ENCODE assay signal across 17 cellular contexts in genomic region chr16:89641719-89642187, GRCh38. TPM values are rescaled to one million over a fixed set of nuclear protein-coding genes. Genes with fewer than 3 reads are reported as not detected.
"Had no signal": no experiment of that assay in that cellular context is flagged by ENCODE, and none has a peak within 500 bp of the region (broad histone marks: within the 10 kb centered on the region; RNA-seq: fewer than 3 reads in every experiment).

No MANE protein-coding gene starts in this region.

- H3K27me3 Mint-ChIP-seq: activated naive CD4-positive, alpha-beta T cell treated with anti-CD3 and anti-CD28 coated beads, Interleukin-2, amount 10 ng/mL, durations not matched to agents 7 days and 5 days; activated naive CD8-positive, alpha-beta T cell treated with anti-CD3 and anti-CD28 coated beads, Interleukin-2, amount 50 U/mL, for 24 hours; progenitor cell of endocrine pancreas had no signal

- DNase-seq: small intestine had no signal

- H3K9me3 Mint-ChIP-seq: activated naive CD4-positive, alpha-beta T cell treated with anti-CD3 and anti-CD28 coated beads, Interleukin-2, amount 10 ng/mL, durations not matched to agents 7 days and 5 days; activated naive CD8-positive, alpha-beta T cell treated with anti-CD3 and anti-CD28 coated beads, Interleukin-2, amount 50 U/mL, for 24 hours; activated T-cell treated with anti-CD3 and anti-CD28 coated beads, Interleukin-2, amount 50 U/mL, for 4 hours; brain; endodermal cell; nephron progenitor cell; stimulated activated naive CD8-positive, alpha-beta T cell treated with anti-CD3 and anti-CD28 coated beads, Interleukin-15, amount 100 ng/mL, for 72 hours had no signal

- H3K27ac Mint-ChIP-seq: activated naive CD8-positive, alpha-beta T cell treated with anti-CD3 and anti-CD28 coated beads, Interleukin-2, amount 50 U/mL, for 24 hours; endodermal cell had no signal

- H3K9me3 ChIP-seq: left ventricle myocardium inferior, suprapubic skin, transverse colon, uterus had no signal

- H3K27me3 ChIP-seq: suprapubic skin, uterus had no signal

- H3K4me3 Mint-ChIP-seq: endodermal cell had no signal

- H3K27ac ChIP-seq: epithelial cell of prostate, suprapubic skin, VCaP had no signal

RNA-seq across cellular contexts. Expression of gene DPEP1, which starts 28.3 kb away (rescaled TPM):
- total RNA-seq: activated T-cell treated with anti-CD3 and anti-CD28 coated beads, Interleukin-2, amount 50 U/mL, for 4 hours; left ventricle myocardium inferior; mammary epithelial cell; myocyte had no signal
